Comparison of ENCODE assay signal across 2 cellular contexts in genomic region chr3:179375091-179375999, GRCh38.
TF ChIP-seq lines count a peak whose summit lies in the region.

No MANE protein-coding gene starts in this region.

TF ChIP-seq in GM12891, 5 proteins besides CTCF, POLR2A, EP300 and RAD21:
- TF ChIP-seq SPI1 (IDR thresholded peaks at IDR 0.05; ENCODE audit: low read depth, low read length), result no peak
- no peak for TF ChIP-seq TAF1 (IDR thresholded peaks at IDR 0.05; ENCODE audit: low read depth, low read length)
- no peak for TF ChIP-seq POLR2AphosphoS5 (IDR thresholded peaks at IDR 0.05; ENCODE audit: low read depth, low read length)
- TF ChIP-seq POU2F2 (IDR thresholded peaks at IDR 0.05; ENCODE audit: low read depth, low read length), result no peak
- no peak for TF ChIP-seq PAX5 (IDR thresholded peaks at IDR 0.05; ENCODE audit: insufficient read depth, low read length, severe bottlenecking)
TF ChIP-seq in GM12891: peak in this region for 0.

TF ChIP-seq in K562, 482 proteins besides CTCF, POLR2A, EP300 and RAD21 (continues in another document):
- TF ChIP-seq ZNF280B (CRISPR knock-in tag; IDR thresholded peaks at IDR 0.05) (no peak), ZNF408 (CRISPR knock-in tag; IDR thresholded peaks at IDR 0.05; ENCODE audit: low read depth) (no peak), PHF20 (IDR thresholded peaks at IDR 0.05; ENCODE audit: partially characterized antibody) (no peak), RBM34 (IDR thresholded peaks at IDR 0.05; ENCODE audit: borderline replicate concordance, insufficient read depth, low read length) (no peak), NCOA6 (IDR thresholded peaks at IDR 0.05) (0 out of 2 replicates have a peak, but pooled peaks have one; percentile 49), EHMT2 (IDR thresholded peaks at IDR 0.05) (no peak), MAZ (CRISPR knock-in tag; conservative IDR thresholded peaks at IDR 0.05 in 1 of 2, IDR thresholded peaks at IDR 0.05 in 1 of 2) (no peak; a peak in 1 of 4 replicates), BRD4 (IDR thresholded peaks at IDR 0.05) (no peak), ZNF318 (IDR thresholded peaks at IDR 0.05; ENCODE audit: borderline replicate concordance in 1 of 2, low read depth in 1 of 2) (no peak), ZNF263 (CRISPR knock-in tag; IDR thresholded peaks at IDR 0.05; ENCODE audit: borderline replicate concordance) (no peak), KLF6 (CRISPR knock-in tag; IDR thresholded peaks at IDR 0.05; ENCODE audit: borderline replicate concordance) (no peak), HDGF (IDR thresholded peaks at IDR 0.05) (no peak), DPF2 (IDR thresholded peaks at IDR 0.05) (peak; percentile 99), POLR3A (IDR thresholded peaks at IDR 0.05; ENCODE audit: borderline replicate concordance, extremely low read depth, insufficient read depth, insufficient read length) (no peak), FOXO4 (CRISPR knock-in tag; IDR thresholded peaks at IDR 0.05) (no peak), ZHX1 (conservative IDR thresholded peaks at IDR 0.05; ENCODE audit: low read length) (no peak), STAT5B (CRISPR knock-in tag; IDR thresholded peaks at IDR 0.05) (no peak), CEBPB (tag; IDR thresholded peaks at IDR 0.05) (peak; percentile 96), ZNF175 (CRISPR knock-in tag; IDR thresholded peaks at IDR 0.05; ENCODE audit: low read depth) (no peak), SREBF2 (CRISPR knock-in tag; IDR thresholded peaks at IDR 0.05) (no peak), E2F1 (CRISPR knock-in tag; IDR thresholded peaks at IDR 0.05) (no peak), ZFX (CRISPR knock-in tag; IDR thresholded peaks at IDR 0.05) (peak; percentile 34; the same call in 1 of the 2 replicates), SMARCA5 (IDR thresholded peaks at IDR 0.05) (no peak), ZBTB11 (CRISPR knock-in tag; IDR thresholded peaks at IDR 0.05) (peak in 1 of 3 experiments; percentile 68; a peak in 2 of 6 replicates), NR2C1 (IDR thresholded peaks at IDR 0.05) (no peak; the same call in 1 of the 2 replicates), NR2C1 (tag; IDR thresholded peaks at IDR 0.05) (no peak), NFXL1 (CRISPR knock-in tag; IDR thresholded peaks at IDR 0.05) (no peak), MBD1 (CRISPR knock-in tag; IDR thresholded peaks at IDR 0.05) (no peak), SP1 (CRISPR knock-in tag; IDR thresholded peaks at IDR 0.05) (no peak), THAP12 (CRISPR knock-in tag; IDR thresholded peaks at IDR 0.05) (no peak), BRF1 (IDR thresholded peaks at IDR 0.05; ENCODE audit: borderline replicate concordance, extremely low read depth, insufficient read length) (no peak), RBM39 (optimal IDR thresholded peaks at IDR 0.05; ENCODE audit: low read depth, low read length) (no peak)
